In genomic region chr3:15107075-15107947, GRCh38 we compare ENCODE assay signal across 1 cellular context.
TF ChIP-seq lines count a peak whose summit lies in the region.

No MANE protein-coding gene starts in this region.

TF ChIP-seq in HepG2, 621 proteins besides CTCF, POLR2A, EP300 and RAD21 (continued from another document and continues in another):
- TF ChIP-seq LRRFIP1 (CRISPR knock-in tag; conservative IDR thresholded peaks at IDR 0.05) (no peak), NONO (IDR thresholded peaks at IDR 0.05) (no peak), NONO (CRISPR knock-in tag; conservative IDR thresholded peaks at IDR 0.05) (peak; percentile 67; the same call in 1 of the 2 replicates), IKZF4 (CRISPR knock-in tag; IDR thresholded peaks at IDR 0.05; ENCODE audit: borderline replicate concordance, low read depth, not compliant biosample characterization) (no peak), MXD4 (CRISPR knock-in tag; IDR thresholded peaks at IDR 0.05) (no peak), FOXM1 (CRISPR knock-in tag; IDR thresholded peaks at IDR 0.05) (no peak), ZNF501 (CRISPR knock-in tag; IDR thresholded peaks at IDR 0.05) (peak; percentile 46; the same call in 1 of the 2 replicates), ARID4A (CRISPR knock-in tag; IDR thresholded peaks at IDR 0.05; ENCODE audit: borderline replicate concordance) (peak; percentile 74; the same call in 1 of the 2 replicates), RXRB (CRISPR knock-in tag; IDR thresholded peaks at IDR 0.05; ENCODE audit: borderline replicate concordance) (peak; percentile 96), ONECUT2 (CRISPR knock-in tag; IDR thresholded peaks at IDR 0.05) (no peak), POLR2AphosphoS5 (IDR thresholded peaks at IDR 0.05; ENCODE audit: low read depth, low read length) (no peak), ZNF713 (CRISPR knock-in tag; IDR thresholded peaks at IDR 0.05) (no peak), ZNF367 (CRISPR knock-in tag; IDR thresholded peaks at IDR 0.05; ENCODE audit: borderline replicate concordance) (no peak), ZBTB2 (CRISPR knock-in tag; IDR thresholded peaks at IDR 0.05; ENCODE audit: low read depth) (no peak), DNMT3B (CRISPR knock-in tag; conservative IDR thresholded peaks at IDR 0.05) (no peak), MEIS1 (CRISPR knock-in tag; IDR thresholded peaks at IDR 0.05; ENCODE audit: borderline replicate concordance) (no peak; the same call in 1 of the 2 replicates), ZFP62 (CRISPR knock-in tag; IDR thresholded peaks at IDR 0.05) (no peak), ZNF274 (CRISPR knock-in tag; IDR thresholded peaks at IDR 0.05) (no peak), ZC3H13 (CRISPR knock-in tag; IDR thresholded peaks at IDR 0.05) (no peak), ZNF430 (CRISPR knock-in tag; IDR thresholded peaks at IDR 0.05) (peak; percentile 74; the same call in 1 of the 2 replicates), ZNF577 (CRISPR knock-in tag; IDR thresholded peaks at IDR 0.05; ENCODE audit: borderline replicate concordance, low read depth) (no peak), ZNF207 (IDR thresholded peaks at IDR 0.05; ENCODE audit: borderline replicate concordance) (no peak), ZNF800 (CRISPR knock-in tag; IDR thresholded peaks at IDR 0.05) (no peak), ZFP1 (CRISPR knock-in tag; IDR thresholded peaks at IDR 0.05) (no peak), ZNF253 (CRISPR knock-in tag; IDR thresholded peaks at IDR 0.05; ENCODE audit: borderline replicate concordance) (no peak), REL (CRISPR knock-in tag; conservative IDR thresholded peaks at IDR 0.05) (no peak), AGO2 (optimal IDR thresholded peaks at IDR 0.05; ENCODE audit: low read depth, low read length) (no peak), ZSCAN31 (CRISPR knock-in tag; IDR thresholded peaks at IDR 0.05; ENCODE audit: low read depth) (no peak), ZHX1 (CRISPR knock-in tag; IDR thresholded peaks at IDR 0.05; ENCODE audit: low read depth) (no peak), ZNF354B (CRISPR knock-in tag; IDR thresholded peaks at IDR 0.05) (no peak), ZNF572 (CRISPR knock-in tag; IDR thresholded peaks at IDR 0.05) (peak; percentile 65; the same call in 1 of the 2 replicates), PREB (CRISPR knock-in tag; IDR thresholded peaks at IDR 0.05) (no peak), ISX (CRISPR knock-in tag; conservative IDR thresholded peaks at IDR 0.05) (no peak), ZNF879 (CRISPR knock-in tag; IDR thresholded peaks at IDR 0.05) (no peak), ZSCAN5A (CRISPR knock-in tag; IDR thresholded peaks at IDR 0.05; ENCODE audit: borderline replicate concordance) (peak; percentile 55; the same call in 1 of the 2 replicates), ZNF460 (CRISPR knock-in tag; IDR thresholded peaks at IDR 0.05; ENCODE audit: borderline replicate concordance) (no peak; the same call in 1 of the 2 replicates), CHD2 (IDR thresholded peaks at IDR 0.05; ENCODE audit: low read depth, low read length) (no peak), KDM6A (CRISPR knock-in tag; IDR thresholded peaks at IDR 0.05; ENCODE audit: low read depth) (peak; percentile 85), GATA4 (IDR thresholded peaks at IDR 0.05; ENCODE audit: borderline replicate concordance, low read depth) (no peak), ZNF841 (CRISPR knock-in tag; IDR thresholded peaks at IDR 0.05; ENCODE audit: borderline replicate concordance) (no peak), TOPORS (CRISPR knock-in tag; IDR thresholded peaks at IDR 0.05) (no peak; the same call in 1 of the 2 replicates), HNRNPL (IDR thresholded peaks at IDR 0.05; ENCODE audit: low read depth, low read length) (no peak), ZNF496 (CRISPR knock-in tag; IDR thresholded peaks at IDR 0.05; ENCODE audit: insufficient replicate concordance) (no peak), CREBL2 (CRISPR knock-in tag; IDR thresholded peaks at IDR 0.05; ENCODE audit: borderline replicate concordance) (no peak), ZNF44 (CRISPR knock-in tag; IDR thresholded peaks at IDR 0.05) (no peak), HNF1B (CRISPR knock-in tag; IDR thresholded peaks at IDR 0.05) (peak; percentile 81), ZNF362 (CRISPR knock-in tag; IDR thresholded peaks at IDR 0.05; ENCODE audit: borderline replicate concordance) (peak; percentile 77; the same call in 1 of the 2 replicates), ZFY (CRISPR knock-in tag; IDR thresholded peaks at IDR 0.05) (no peak; the same call in 1 of the 2 replicates), KLF13 (CRISPR knock-in tag; IDR thresholded peaks at IDR 0.05) (no peak), HMG20B (CRISPR knock-in tag; conservative IDR thresholded peaks at IDR 0.05) (0 out of 2 replicates have a peak, but pooled peaks have one; percentile 13)
